ENCODE assay signal across 20 cellular contexts in the genomic region with DNA sequence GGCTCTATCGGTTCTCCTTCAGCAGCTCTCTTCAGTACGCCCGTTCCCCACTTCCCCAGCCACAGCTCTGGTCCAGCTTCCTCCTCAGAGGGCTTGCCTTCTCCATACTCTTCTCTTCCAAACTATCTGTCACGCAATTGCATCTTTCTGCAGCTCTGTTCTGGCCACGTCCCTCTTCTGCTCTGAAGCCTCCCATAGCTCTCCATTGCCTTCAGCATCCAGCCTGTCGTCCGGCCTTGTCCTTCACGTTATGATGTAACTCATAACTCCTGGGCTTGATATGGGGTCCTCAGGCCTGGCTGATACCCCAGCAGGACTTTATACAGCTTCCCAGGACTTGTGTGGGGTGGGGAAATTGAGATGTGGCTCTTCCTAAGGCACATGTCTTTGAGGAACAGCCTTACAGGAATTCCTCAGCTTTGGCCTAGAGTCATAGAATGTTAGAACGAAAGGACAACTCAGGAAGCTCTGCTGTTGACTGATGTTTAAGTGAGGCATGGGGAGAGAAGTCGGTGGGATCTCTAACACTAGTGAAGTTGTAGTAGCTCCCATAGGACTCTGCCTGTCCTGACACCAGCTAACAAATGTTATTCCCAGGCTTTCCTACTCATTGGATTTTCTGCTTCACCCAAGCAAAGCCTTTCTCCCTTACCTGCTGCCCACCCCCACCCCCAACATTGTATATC. TPM values are rescaled to one million over a fixed set of nuclear protein-coding genes. Genes with fewer than 3 reads are reported as not detected.
DNase-seq lines count a peak whose midpoint lies in the region; ATAC-seq lines count a peak whose summit lies in the region.
"Had no signal": no experiment of that assay in that cellular context is flagged by ENCODE, and none has a peak within 500 bp of the region (broad histone marks: within the 10 kb centered on the region; RNA-seq: fewer than 3 reads in every experiment).

No MANE protein-coding gene starts in this region.

- H3K4me1 ChIP-seq in aorta (ENCODE audit: control insufficient read depth in 1 of 2, insufficient read depth in 2 of 2, low read length in 2 of 2), result no peaks in the 10 kb centered on the region
- H3K4me1 ChIP-seq: body of pancreas, tibial nerve had no signal

- H3K9me3 Mint-ChIP-seq in activated naive CD8-positive, alpha-beta T cell treated with anti-CD3 and anti-CD28 coated beads, Interleukin-2, amount 10 ng/mL, durations not matched to agents 7 days and 5 days, result no peaks in the 10 kb centered on the region
- H3K9me3 Mint-ChIP-seq in activated naive CD8-positive, alpha-beta T cell treated with anti-CD3 and anti-CD28 coated beads for 36 hours, result no peaks in the 10 kb centered on the region
- no peaks in the 10 kb centered on the region for H3K9me3 Mint-ChIP-seq in effector memory CD8-positive, alpha-beta T cell
- H3K9me3 Mint-ChIP-seq: activated B cell treated with CpG ODN at 0.5 μM for 24 hours; activated CD4-positive, alpha-beta memory T cell treated with anti-CD3 and anti-CD28 coated beads for 36 hours; naive thymus-derived CD4-positive, alpha-beta T cell had no signal

- no peak overlapping the region for H3K27ac ChIP-seq in aorta (ENCODE audit: low read depth in 1 of 2, low read length in 2 of 2)
- H3K27ac ChIP-seq: body of pancreas, SK-N-MC, skin epidermis, stomach, tibial nerve had no signal

- peak overlapping the region; percentile 60 for H3K27ac Mint-ChIP-seq in activated naive CD8-positive, alpha-beta T cell treated with anti-CD3 and anti-CD28 coated beads, Interleukin-2, amount 10 ng/mL, durations not matched to agents 7 days and 5 days
- no peak overlapping the region for H3K27ac Mint-ChIP-seq in activated naive CD8-positive, alpha-beta T cell treated with anti-CD3 and anti-CD28 coated beads for 36 hours
- H3K27ac Mint-ChIP-seq in effector memory CD8-positive, alpha-beta T cell, result peak overlapping the region; percentile 7 to 84
- H3K27ac Mint-ChIP-seq: activated B cell treated with CpG ODN at 0.5 μM for 24 hours; activated CD4-positive, alpha-beta memory T cell treated with anti-CD3 and anti-CD28 coated beads for 36 hours had no signal

- intact Hi-C loops in aorta (cut with DNase I), result no loop called here

- POLR2A ChIA-PET in activated naive CD8-positive, alpha-beta T cell treated with anti-CD3 and anti-CD28 coated beads, Interleukin-2, amount 10 ng/mL, durations not matched to agents 7 days and 5 days (lab: Charles Lee), result interaction anchor here (0.7 to 2.8 kb wide), 5 partner anchors 12 to 296 kb away, joined by 3 to 12 read pairs (median 4); no protein-coding TSS in a partner anchor

- no peaks in the 10 kb centered on the region for H3K27me3 Mint-ChIP-seq in activated naive CD8-positive, alpha-beta T cell treated with anti-CD3 and anti-CD28 coated beads, Interleukin-2, amount 10 ng/mL, durations not matched to agents 7 days and 5 days
- H3K27me3 Mint-ChIP-seq in activated naive CD8-positive, alpha-beta T cell treated with anti-CD3 and anti-CD28 coated beads for 36 hours, result no peaks in the 10 kb centered on the region
- H3K27me3 Mint-ChIP-seq in effector memory CD8-positive, alpha-beta T cell, result no peaks in the 10 kb centered on the region
- H3K27me3 Mint-ChIP-seq: activated B cell treated with CpG ODN at 0.5 μM for 24 hours; activated CD4-positive, alpha-beta memory T cell treated with anti-CD3 and anti-CD28 coated beads for 36 hours; naive thymus-derived CD4-positive, alpha-beta T cell had no signal

- no peaks in the 10 kb centered on the region for H3K27me3 ChIP-seq in aorta (ENCODE audit: control insufficient read depth in 1 of 2, insufficient read depth in 2 of 2, low read length in 1 of 2)
- H3K27me3 ChIP-seq: BE2C, body of pancreas, stomach, tibial nerve had no signal

- H3K36me3 ChIP-seq in aorta (ENCODE audit: control insufficient read depth in 1 of 2, insufficient read depth in 2 of 2, low read length in 1 of 2), result peaks cover 0 to 18% of the 10 kb centered on the region in 2 donors

- H3K9me3 ChIP-seq in aorta (ENCODE audit: control insufficient read depth, low read length), result no peaks in the 10 kb centered on the region
- H3K9me3 ChIP-seq: BE2C, body of pancreas, stomach, tibial nerve had no signal

- no peak for DNase-seq in activated naive CD8-positive, alpha-beta T cell treated with anti-CD3 and anti-CD28 coated beads, Interleukin-2, amount 10 ng/mL, durations not matched to agents 7 days and 5 days
- DNase-seq in activated naive CD8-positive, alpha-beta T cell treated with anti-CD3 and anti-CD28 coated beads for 36 hours, result no peak
- DNase-seq in OCI-M1 (lab: John Stamatoyannopoulos, UW) (peak; percentile 50), aorta (no peak), NCI-H2196 treated with DMSO at 0.1 percent for 48 hours (lab: John Stamatoyannopoulos, UW; ENCODE audit: unreplicated experiment) (no peak)
- DNase-seq in effector memory CD8-positive, alpha-beta T cell, result no peak
- DNase-seq: activated B cell treated with CpG ODN at 0.5 μM for 24 hours, activated gamma-delta T cell, activated T-cell treated with anti-CD3 and anti-CD28 coated beads for 4 hours, NCI-H226 had no signal

- H3K4me3 Mint-ChIP-seq in activated naive CD8-positive, alpha-beta T cell treated with anti-CD3 and anti-CD28 coated beads, Interleukin-2, amount 10 ng/mL, durations not matched to agents 7 days and 5 days, result no peak overlapping the region
- no peak overlapping the region for H3K4me3 Mint-ChIP-seq in activated naive CD8-positive, alpha-beta T cell treated with anti-CD3 and anti-CD28 coated beads for 36 hours
- no peak overlapping the region for H3K4me3 Mint-ChIP-seq in effector memory CD8-positive, alpha-beta T cell
- H3K4me3 Mint-ChIP-seq: activated B cell treated with CpG ODN at 0.5 μM for 24 hours; activated CD4-positive, alpha-beta memory T cell treated with anti-CD3 and anti-CD28 coated beads for 36 hours; naive thymus-derived CD4-positive, alpha-beta T cell had no signal

- H3K4me1 Mint-ChIP-seq in activated naive CD8-positive, alpha-beta T cell treated with anti-CD3 and anti-CD28 coated beads, Interleukin-2, amount 10 ng/mL, durations not matched to agents 7 days and 5 days, result peaks cover 18% of the 10 kb centered on the region
- H3K4me1 Mint-ChIP-seq in activated naive CD8-positive, alpha-beta T cell treated with anti-CD3 and anti-CD28 coated beads for 36 hours, result peaks cover 5% of the 10 kb centered on the region
- H3K4me1 Mint-ChIP-seq in effector memory CD8-positive, alpha-beta T cell (ENCODE audit: low read depth in 2 of 2), result no peaks in the 10 kb centered on the region
- H3K4me1 Mint-ChIP-seq: activated B cell treated with CpG ODN at 0.5 μM for 24 hours had no signal

- H3K4me3 ChIP-seq in aorta (ENCODE audit: low read length in 2 of 2), result no peak overlapping the region
- H3K4me3 ChIP-seq: body of pancreas, SK-N-MC, skin epidermis, stomach, tibial nerve had no signal

- H3K36me3 Mint-ChIP-seq in activated naive CD8-positive, alpha-beta T cell treated with anti-CD3 and anti-CD28 coated beads, Interleukin-2, amount 10 ng/mL, durations not matched to agents 7 days and 5 days, result peaks cover 15% of the 10 kb centered on the region
- H3K36me3 Mint-ChIP-seq in activated naive CD8-positive, alpha-beta T cell treated with anti-CD3 and anti-CD28 coated beads for 36 hours, result peaks cover 2% of the 10 kb centered on the region
- H3K36me3 Mint-ChIP-seq in effector memory CD8-positive, alpha-beta T cell (ENCODE audit: insufficient read depth), result peaks cover 9% of the 10 kb centered on the region

- no peak for ATAC-seq in activated naive CD8-positive, alpha-beta T cell treated with anti-CD3 and anti-CD28 coated beads, Interleukin-2, amount 10 ng/mL, durations not matched to agents 7 days and 5 days (ENCODE audit: low read depth)
- no peak for ATAC-seq in effector memory CD8-positive, alpha-beta T cell (replicated peaks)
- peak; percentile 11 for ATAC-seq in aorta (ENCODE audit: low FRiP score)
- no peak for ATAC-seq in GM18907 (IDR thresholded peaks at IDR 0.05; ENCODE audit: unreplicated experiment)
- ATAC-seq in GM19395 (IDR thresholded peaks at IDR 0.05; ENCODE audit: unreplicated experiment), result no peak

- 87 to 89% methylated on average over 10 of the region's 10 CpGs for WGBS in aorta, 2 donors

RNA-seq across cellular contexts. Expression of a gene that starts 39.5 kb away (rescaled TPM):
- total RNA-seq in activated naive CD8-positive, alpha-beta T cell treated with anti-CD3 and anti-CD28 coated beads, Interleukin-2, amount 10 ng/mL, durations not matched to agents 7 days and 5 days, result 10 to 100 TPM; 22.0 to 24.8 TPM
- total RNA-seq in activated naive CD8-positive, alpha-beta T cell treated with anti-CD3 and anti-CD28 coated beads for 36 hours, result 10 to 100 TPM; 27.8 to 29.2 TPM
- 10 to 100 TPM; 13.9 to 16.4 TPM for total RNA-seq in aorta
- polyA plus RNA-seq in aorta, result 10 to 100 TPM; 14.4 to 15.4 TPM

RNA-seq across cellular contexts. Expression of a gene that starts 56.3 kb away (rescaled TPM):
- total RNA-seq in activated naive CD8-positive, alpha-beta T cell treated with anti-CD3 and anti-CD28 coated beads, Interleukin-2, amount 10 ng/mL, durations not matched to agents 7 days and 5 days, result 1 to 10 TPM; 1.4 to 2.0 TPM
- total RNA-seq in activated naive CD8-positive, alpha-beta T cell treated with anti-CD3 and anti-CD28 coated beads for 36 hours, result 1 to 10 TPM; 3.5 to 4.9 TPM
- total RNA-seq in aorta, result 1 to 10 TPM; 2.2 to 2.7 TPM
- polyA plus RNA-seq in aorta, result under 1 TPM; 0.50 to 0.54 TPM
- total RNA-seq: body of pancreas had no signal

RNA-seq across cellular contexts. Expression of a gene that starts 56.7 kb away (rescaled TPM):
- 10 to 100 TPM; 13.8 to 14.7 TPM for total RNA-seq in activated naive CD8-positive, alpha-beta T cell treated with anti-CD3 and anti-CD28 coated beads, Interleukin-2, amount 10 ng/mL, durations not matched to agents 7 days and 5 days
- 10 to 100 TPM; 13.0 to 13.9 TPM for total RNA-seq in activated naive CD8-positive, alpha-beta T cell treated with anti-CD3 and anti-CD28 coated beads for 36 hours
- 10 to 100 TPM; 11.2 to 17.0 TPM for total RNA-seq in aorta
- 1 to 10 TPM; 3.9 to 4.1 TPM for polyA plus RNA-seq in aorta
